In the genomic region with DNA sequence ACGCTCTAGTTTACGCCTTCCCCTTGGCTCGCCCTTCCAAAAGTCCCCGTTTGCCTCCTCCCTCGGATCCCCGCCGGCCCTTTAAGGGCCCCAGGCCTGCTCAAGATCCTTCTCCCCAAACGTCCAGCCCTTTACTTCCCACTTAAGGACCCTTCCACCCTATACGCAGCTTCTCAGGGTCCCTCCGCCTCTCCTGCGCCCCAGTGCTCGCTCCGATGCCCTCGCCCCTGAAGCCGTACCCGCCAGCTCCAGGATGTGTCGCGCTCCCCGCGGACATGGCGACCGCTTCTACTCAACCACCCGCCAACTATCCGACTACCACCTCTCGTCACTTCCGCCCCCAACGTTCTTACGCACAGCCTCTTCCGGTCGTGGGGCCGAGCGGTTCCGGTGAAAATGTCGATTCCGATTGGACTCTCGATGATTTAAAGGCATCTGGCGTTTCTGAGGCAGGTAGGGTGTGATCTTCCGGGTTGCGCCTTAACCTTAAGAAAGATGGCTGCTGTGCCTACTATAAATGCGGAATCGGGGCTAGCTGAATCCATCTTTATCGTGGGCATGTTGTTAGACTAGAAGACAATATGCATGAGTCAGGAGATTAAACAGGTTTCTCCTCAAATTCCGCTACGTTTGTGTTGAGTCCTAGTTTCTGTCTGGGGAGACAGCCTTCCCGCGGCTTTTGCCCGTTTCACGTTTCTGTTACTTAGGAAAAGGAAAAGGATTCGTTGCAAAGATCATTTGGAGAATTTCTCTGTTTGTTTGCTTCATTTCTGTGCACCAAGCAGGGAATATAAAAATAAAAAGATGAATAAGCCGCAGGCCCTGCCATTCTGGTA, we compare ENCODE assay signal across 8 cellular contexts. TPM values are rescaled to one million over a fixed set of nuclear protein-coding genes. Genes with fewer than 3 reads are reported as not detected.
A peak's percentile ranks its signal among the peaks of the same experiment; 100 is the strongest.
DNase-seq lines count a peak whose midpoint lies in the region; ATAC-seq and TF ChIP-seq lines count a peak whose summit lies in the region.

TSS of gene KHDC4 (minus strand) at position 317 of the 836 bp plus-strand sequence. CDS start at position 277, 40 bp downstream.

- no peaks in the 10 kb centered on the region for H3K9me3 Mint-ChIP-seq in CD4-positive, alpha-beta T cell

- peaks cover 33% of the 10 kb centered on the region for H3K36me3 Mint-ChIP-seq in CD4-positive, alpha-beta T cell (ENCODE audit: low read depth)

- no peak within 1 kb of the TSS for H3K27ac Mint-ChIP-seq in CD4-positive, alpha-beta T cell

- ATAC-seq in CD4-positive, alpha-beta T cell (ENCODE audit: poor library complexity): peak; percentile 93
- ATAC-seq in GM19397 (IDR thresholded peaks at IDR 0.05; ENCODE audit: unreplicated experiment) (peak; percentile 87), HG03571 (IDR thresholded peaks at IDR 0.05; ENCODE audit: unreplicated experiment) (peak; percentile 85)

- no peaks in the 10 kb centered on the region for H3K9me3 ChIP-seq in CD4-positive, alpha-beta T cell (ENCODE audit: control insufficient read depth, low read length)

- POLR2A ChIA-PET in CD4-positive, alpha-beta T cell (lab: Charles Lee): interaction anchor here (0.6 to 6.0 kb wide), 24 partner anchors 9 to 915 kb away, joined by 3 to 92 read pairs (median 4); partner anchors contain the start of genes ARHGEF2, FDPS, GON4L and PMF1

- no peak within 1 kb of the TSS for H3K4me3 Mint-ChIP-seq in CD4-positive, alpha-beta T cell

- intact Hi-C loops in CD4-positive, alpha-beta T cell (cut with DNase I, micrococcal nuclease): loop anchor here (1.0 to 5.0 kb wide), 8 partner anchors 12 to 348 kb away; partner anchors contain the start of genes UBQLN4 (in 2 of the 2), GON4L (in 1 of the 2), LAMTOR2 (in 1 of the 2) and RIT1 (in 1 of the 2)
- intact Hi-C loops in lower leg skin (cut with DNase I; ENCODE audit: low total_unique reads): no loop called here

- no peaks in the 10 kb centered on the region for H3K27me3 Mint-ChIP-seq in CD4-positive, alpha-beta T cell

- H3K27ac ChIP-seq in CD4-positive, alpha-beta T cell (ENCODE audit: low read depth, low read length): peak within 1 kb of the TSS; percentile 86

- no peaks in the 10 kb centered on the region for H3K27me3 ChIP-seq in CD4-positive, alpha-beta T cell (ENCODE audit: control insufficient read depth, insufficient read depth, low read length)

- TF ChIP-seq POLR2A in lower leg skin (IDR thresholded peaks at IDR 0.05): peak in 1 of 2 donors; percentile 96

- 1% methylated on average over 48 to 50 of the region's 50 CpGs for WGBS in lower leg skin, 2 donors

- TF ChIP-seq CTCF in CD4-positive, alpha-beta T cell (IDR thresholded peaks at IDR 0.05): no peak
- TF ChIP-seq CTCF in lower leg skin (IDR thresholded peaks at IDR 0.05): no peak

- peak; percentile 88 to 95 (median 92) for DNase-seq in CD4-positive, alpha-beta T cell
- peak; percentile 100 for DNase-seq in NCI-H82 (lab: John Stamatoyannopoulos, UW)
- DNase-seq in activated CD4-positive, alpha-beta T cell treated with anti-CD3 and anti-CD28 coated beads, Interleukin-2, amount 50 U/mL, for 48 hours: peak; percentile 89 to 94
- DNase-seq in ecto neural progenitor cell (ENCODE audit: low spot score): peak; percentile 93
- peak; percentile 97 to 99 for DNase-seq in lower leg skin (ENCODE audit: low spot score in 2 of 2)
- peak; percentile 77 to 89 (median 86) for DNase-seq in stimulated activated CD4-positive, alpha-beta T cell treated with anti-CD3 and anti-CD28 coated beads, TNF-alpha, amount 100 ng/mL, for 1 hour (ENCODE audit: low read depth in 3 of 3, low spot score in 1 of 3)

- H3K4me3 ChIP-seq in lower leg skin (ENCODE audit: low read depth, poor library complexity, severe bottlenecking): peak within 1 kb of the TSS; percentile 69

- peaks cover 38% of the 10 kb centered on the region for H3K4me1 Mint-ChIP-seq in CD4-positive, alpha-beta T cell (ENCODE audit: low read depth)

- CTCF ChIA-PET in CD4-positive, alpha-beta T cell (lab: Charles Lee): interaction anchor here (0.9 to 3.2 kb wide), 10 partner anchors 11 to 132 kb away, joined by 3 to 10 read pairs (median 5); partner anchors contain the start of gene ARHGEF2

RNA-seq across cellular contexts. Expression of gene KHDC4, which starts in this region (rescaled TPM):
- total RNA-seq in CD4-positive, alpha-beta T cell: 10 to 100 TPM; 56.6 to 60.8 TPM
- 10 to 100 TPM; 32.7 to 96.0 (median 45.5) TPM for total RNA-seq in lower leg skin

Comparison
In these comparisons a context has a peak if more than half of its experiments do, and no peak if none do; other contexts are left out.
1. Peak in every context shown above with its lines: DNase-seq, ATAC-seq, H3K4me3 ChIP-seq and H3K27ac ChIP-seq.